ENCODE assay signal across 20 cellular contexts in genomic region chr12:99495797-99496196, GRCh38.
A peak's percentile ranks its signal among the peaks of the same experiment; 100 is the strongest.
DNase-seq lines count a peak whose midpoint lies in the region; ATAC-seq, FAIRE-seq and TF ChIP-seq lines count a peak whose summit lies in the region.
"Had no signal": no experiment of that assay in that cellular context is flagged by ENCODE, and none has a peak within 500 bp of the region (broad histone marks: within the 10 kb centered on the region; RNA-seq: fewer than 3 reads in every experiment).

No MANE protein-coding gene starts in this region.

- TF ChIP-seq CTCF in pancreas (IDR thresholded peaks at IDR 0.05) (no peak), tibial artery (IDR thresholded peaks at IDR 0.05) (no peak), left lung (IDR thresholded peaks at IDR 0.05) (no peak)

- DNase-seq in M059J (ENCODE audit: low read depth) = peak; percentile 2
- peak; percentile 70 for DNase-seq in NCI-H82 (lab: John Stamatoyannopoulos, UW)
- DNase-seq in astrocyte of the hippocampus (ENCODE audit: low read depth, low spot score) = peak; percentile 13
- DNase-seq in pancreas = no peak
- no peak for DNase-seq in tibial artery
- DNase-seq in HAP-1 (ENCODE audit: low spot score in 2 of 2) = no peak
- DNase-seq in left lung = no peak
- DNase-seq: DMS79, H9, MM.1S, NCI-H1048, NCI-H1417 treated with DMSO at 0.1 percent for 48 hours, NCI-H2029, NCI-H345, SJCRH30 had no signal

- H3K9me3 ChIP-seq in pancreas (no peaks in the 10 kb centered on the region), tibial artery (no peaks in the 10 kb centered on the region), HAP-1 (no peaks in the 10 kb centered on the region), left lung (no peaks in the 10 kb centered on the region)
- H3K9me3 ChIP-seq: A549, SJCRH30 had no signal

- H3K27me3 ChIP-seq in pancreas = no peaks in the 10 kb centered on the region
- no peaks in the 10 kb centered on the region for H3K27me3 ChIP-seq in tibial artery
- no peaks in the 10 kb centered on the region for H3K27me3 ChIP-seq in HAP-1 (ENCODE audit: low read depth)
- no peaks in the 10 kb centered on the region for H3K27me3 ChIP-seq in left lung
- H3K27me3 ChIP-seq: SJCRH30 had no signal

- ATAC-seq in pancreas (peak in 3 of 4 donors; percentile 46 to 79 (median 79)), left lung (no peak)
- ATAC-seq: A549, HepG2, K562 had no signal

- in situ Hi-C loops in HAP-1 (cut with MboI; ENCODE audit: low sequenced_read_pairs) = no loop called here

- H3K36me3 ChIP-seq in pancreas (no peaks in the 10 kb centered on the region), tibial artery (no peaks in the 10 kb centered on the region), HAP-1 (replicated peaks) (no peaks in the 10 kb centered on the region), left lung (no peaks in the 10 kb centered on the region)
- H3K36me3 ChIP-seq: SJCRH30 had no signal

- 6 to 8% methylated on average over 1 of the region's 1 CpG for WGBS in pancreas, 2 donors

- H3K27ac ChIP-seq in pancreas = no peak overlapping the region
- no peak overlapping the region for H3K27ac ChIP-seq in tibial artery
- no peak overlapping the region for H3K27ac ChIP-seq in left lung
- H3K27ac ChIP-seq: A549, HL-60, RWPE1, SJCRH30 had no signal

- H3K4me1 ChIP-seq in pancreas (peaks cover 0 to 8% (median 5%) of the 10 kb centered on the region in 3 donors), tibial artery (no peaks in the 10 kb centered on the region), HAP-1 (no peaks in the 10 kb centered on the region), left lung (no peaks in the 10 kb centered on the region)
- H3K4me1 ChIP-seq: SJCRH30 had no signal

- FAIRE-seq in pancreas (lab: Jason Lieb, UNC) = no peak
- FAIRE-seq: A549, HepG2, K562 had no signal

- intact Hi-C loops in pancreas (cut with DNase I) = no loop called here
- intact Hi-C loops in tibial artery (cut with DNase I; ENCODE audit: low total_unique reads) = no loop called here
- intact Hi-C loops in left lung (cut with DNase I) = no loop called here

- H3K4me3 ChIP-seq in pancreas = no peak overlapping the region
- no peak overlapping the region for H3K4me3 ChIP-seq in tibial artery
- H3K4me3 ChIP-seq in HAP-1 = no peak overlapping the region
- no peak overlapping the region for H3K4me3 ChIP-seq in left lung
- H3K4me3 ChIP-seq: A549, K562, SJCRH30 had no signal

Comparison
In these comparisons a context has a peak if more than half of its experiments do, and no peak if none do; other contexts are left out.
1. DNase-seq: peak in M059J (single experiment), NCI-H82 (single experiment) and astrocyte of the hippocampus (single experiment); none in pancreas (0 of 6), tibial artery (0 of 2), HAP-1 (0 of 2) and left lung (0 of 2).